Comparison of ENCODE assay signal across 1 cellular context in the genomic region with DNA sequence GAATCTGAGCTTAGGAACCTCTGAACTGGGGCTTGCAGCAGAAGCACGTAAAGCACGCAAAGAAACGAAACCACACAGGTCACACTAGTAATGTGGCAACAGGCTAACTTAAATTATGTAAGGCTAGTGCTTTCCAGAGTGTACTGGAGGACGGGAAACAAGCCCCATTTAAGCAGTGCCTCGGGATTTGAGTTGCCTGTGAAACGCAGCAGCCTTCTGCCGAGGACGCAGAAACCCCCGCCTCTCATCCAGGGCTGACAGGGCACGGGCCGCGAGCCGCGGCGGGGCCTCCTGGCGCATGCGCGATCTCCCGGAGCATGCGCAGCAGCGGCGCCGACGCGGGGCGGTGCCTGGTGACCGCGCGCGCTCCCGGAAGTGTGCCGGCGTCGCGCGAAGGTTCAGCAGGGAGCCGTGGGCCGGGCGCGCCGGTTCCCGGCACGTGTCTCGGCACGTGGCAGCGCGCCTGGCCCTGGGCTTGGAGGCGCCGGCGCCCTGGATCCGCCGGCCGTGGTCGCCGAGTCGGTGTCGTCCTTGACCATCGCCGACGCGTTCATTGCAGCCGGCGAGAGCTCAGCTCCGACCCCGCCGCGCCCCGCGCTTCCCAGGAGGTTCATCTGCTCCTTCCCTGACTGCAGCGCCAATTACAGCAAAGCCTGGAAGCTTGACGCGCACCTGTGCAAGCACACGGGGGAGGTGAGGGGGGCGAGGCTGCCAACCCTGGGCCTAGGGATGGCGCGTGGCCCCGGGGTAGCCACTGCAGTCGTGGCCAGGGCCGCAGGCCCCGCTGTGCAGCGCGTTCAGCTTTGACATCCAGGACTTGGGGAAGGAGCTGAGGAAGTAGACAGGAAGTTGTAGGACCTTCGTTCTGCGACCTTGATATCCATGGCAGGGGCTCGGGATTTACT.
TF ChIP-seq lines count a peak whose summit lies in the region.

TSS of gene GTF3A (plus strand) at position 374 of the 905 bp plus-strand sequence.

TF ChIP-seq in HepG2, 621 proteins besides CTCF, POLR2A, EP300 and RAD21 (continued from another document):
- TF ChIP-seq ETV5 (CRISPR knock-in tag; IDR thresholded peaks at IDR 0.05; ENCODE audit: borderline replicate concordance): peak; percentile 8; the same call in 1 of the 2 replicates
- 0 out of 2 replicates have a peak, but pooled peaks have one; percentile 22 for TF ChIP-seq HMG20A (CRISPR knock-in tag; IDR thresholded peaks at IDR 0.05; ENCODE audit: borderline replicate concordance)
- TF ChIP-seq ZNF749 (CRISPR knock-in tag; IDR thresholded peaks at IDR 0.05; ENCODE audit: borderline replicate concordance): peak; percentile 89; the same call in 1 of the 2 replicates
- TF ChIP-seq ZNF557 (CRISPR knock-in tag; IDR thresholded peaks at IDR 0.05): peak; percentile 76
- TF ChIP-seq RBM22 (optimal IDR thresholded peaks at IDR 0.05; ENCODE audit: low read length): peak; percentile 27
- TF ChIP-seq TAF15 (IDR thresholded peaks at IDR 0.05; ENCODE audit: low read depth, low read length, poor library complexity, severe bottlenecking): no peak
- no peak for TF ChIP-seq SOX6 (IDR thresholded peaks at IDR 0.05)
- peak; percentile 31; the same call in 1 of the 2 replicates for TF ChIP-seq SOX6 (CRISPR knock-in tag; IDR thresholded peaks at IDR 0.05)
- TF ChIP-seq BCL3 (CRISPR knock-in tag; IDR thresholded peaks at IDR 0.05): peak; percentile 99
- TF ChIP-seq, protein P1, sequence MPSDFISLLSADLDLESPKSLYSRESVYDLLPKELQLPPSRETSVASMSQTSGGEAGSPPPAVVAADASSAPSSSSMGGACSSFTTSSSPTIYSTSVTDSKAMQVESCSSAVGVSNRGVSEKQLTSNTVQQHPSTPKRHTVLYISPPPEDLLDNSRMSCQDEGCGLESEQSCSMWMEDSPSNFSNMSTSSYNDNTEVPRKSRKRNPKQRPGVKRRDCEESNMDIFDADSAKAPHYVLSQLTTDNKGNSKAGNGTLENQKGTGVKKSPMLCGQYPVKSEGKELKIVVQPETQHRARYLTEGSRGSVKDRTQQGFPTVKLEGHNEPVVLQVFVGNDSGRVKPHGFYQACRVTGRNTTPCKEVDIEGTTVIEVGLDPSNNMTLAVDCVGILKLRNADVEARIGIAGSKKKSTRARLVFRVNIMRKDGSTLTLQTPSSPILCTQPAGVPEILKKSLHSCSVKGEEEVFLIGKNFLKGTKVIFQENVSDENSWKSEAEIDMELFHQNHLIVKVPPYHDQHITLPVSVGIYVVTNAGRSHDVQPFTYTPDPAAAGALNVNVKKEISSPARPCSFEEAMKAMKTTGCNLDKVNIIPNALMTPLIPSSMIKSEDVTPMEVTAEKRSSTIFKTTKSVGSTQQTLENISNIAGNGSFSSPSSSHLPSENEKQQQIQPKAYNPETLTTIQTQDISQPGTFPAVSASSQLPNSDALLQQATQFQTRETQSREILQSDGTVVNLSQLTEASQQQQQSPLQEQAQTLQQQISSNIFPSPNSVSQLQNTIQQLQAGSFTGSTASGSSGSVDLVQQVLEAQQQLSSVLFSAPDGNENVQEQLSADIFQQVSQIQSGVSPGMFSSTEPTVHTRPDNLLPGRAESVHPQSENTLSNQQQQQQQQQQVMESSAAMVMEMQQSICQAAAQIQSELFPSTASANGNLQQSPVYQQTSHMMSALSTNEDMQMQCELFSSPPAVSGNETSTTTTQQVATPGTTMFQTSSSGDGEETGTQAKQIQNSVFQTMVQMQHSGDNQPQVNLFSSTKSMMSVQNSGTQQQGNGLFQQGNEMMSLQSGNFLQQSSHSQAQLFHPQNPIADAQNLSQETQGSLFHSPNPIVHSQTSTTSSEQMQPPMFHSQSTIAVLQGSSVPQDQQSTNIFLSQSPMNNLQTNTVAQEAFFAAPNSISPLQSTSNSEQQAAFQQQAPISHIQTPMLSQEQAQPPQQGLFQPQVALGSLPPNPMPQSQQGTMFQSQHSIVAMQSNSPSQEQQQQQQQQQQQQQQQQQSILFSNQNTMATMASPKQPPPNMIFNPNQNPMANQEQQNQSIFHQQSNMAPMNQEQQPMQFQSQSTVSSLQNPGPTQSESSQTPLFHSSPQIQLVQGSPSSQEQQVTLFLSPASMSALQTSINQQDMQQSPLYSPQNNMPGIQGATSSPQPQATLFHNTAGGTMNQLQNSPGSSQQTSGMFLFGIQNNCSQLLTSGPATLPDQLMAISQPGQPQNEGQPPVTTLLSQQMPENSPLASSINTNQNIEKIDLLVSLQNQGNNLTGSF (CRISPR knock-in tag; IDR thresholded peaks at IDR 0.05): peak; percentile 98
- TF ChIP-seq NR1H2 (CRISPR knock-in tag; IDR thresholded peaks at IDR 0.05; ENCODE audit: borderline replicate concordance, low read depth): peak; percentile 93; the same call in 1 of the 2 replicates
- TF ChIP-seq SKI (IDR thresholded peaks at IDR 0.05; ENCODE audit: partially characterized antibody): no peak
- peak; percentile 40; the same call in 1 of the 2 replicates for TF ChIP-seq FOXA3 (CRISPR knock-in tag; IDR thresholded peaks at IDR 0.05)
- no peak; the same call in 1 of the 2 replicates for TF ChIP-seq ELF1 (CRISPR knock-in tag; IDR thresholded peaks at IDR 0.05)
- peak; percentile 87 for TF ChIP-seq NKX3-1 (CRISPR knock-in tag; IDR thresholded peaks at IDR 0.05)
- peak; percentile 100 for TF ChIP-seq ARNT2 (CRISPR knock-in tag; IDR thresholded peaks at IDR 0.05; ENCODE audit: low read depth)
- TF ChIP-seq ZNF225 (CRISPR knock-in tag; IDR thresholded peaks at IDR 0.05): peak; percentile 89
- peak; percentile 12 for TF ChIP-seq ZNF496 (CRISPR knock-in tag; IDR thresholded peaks at IDR 0.05; ENCODE audit: insufficient replicate concordance)
- TF ChIP-seq USF2 (IDR thresholded peaks at IDR 0.05; ENCODE audit: low read depth, low read length): 0 out of 2 replicates have a peak, but pooled peaks have one; percentile 23
- TF ChIP-seq USF2 (CRISPR knock-in tag; IDR thresholded peaks at IDR 0.05; ENCODE audit: borderline replicate concordance): no peak
- TF ChIP-seq, protein P2, sequence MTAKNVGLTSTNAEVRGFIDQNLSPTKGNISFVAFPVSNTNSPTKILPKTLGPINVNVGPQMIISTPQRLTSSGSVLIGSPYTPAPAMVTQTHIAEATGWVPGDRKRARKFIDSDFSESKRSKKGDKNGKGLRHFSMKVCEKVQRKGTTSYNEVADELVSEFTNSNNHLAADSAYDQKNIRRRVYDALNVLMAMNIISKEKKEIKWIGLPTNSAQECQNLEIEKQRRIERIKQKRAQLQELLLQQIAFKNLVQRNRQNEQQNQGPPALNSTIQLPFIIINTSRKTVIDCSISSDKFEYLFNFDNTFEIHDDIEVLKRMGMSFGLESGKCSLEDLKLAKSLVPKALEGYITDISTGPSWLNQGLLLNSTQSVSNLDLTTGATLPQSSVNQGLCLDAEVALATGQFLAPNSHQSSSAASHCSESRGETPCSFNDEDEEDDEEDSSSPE (CRISPR knock-in tag; IDR thresholded peaks at IDR 0.05): peak; percentile 93
- TF ChIP-seq ZFY (CRISPR knock-in tag; IDR thresholded peaks at IDR 0.05): peak; percentile 91
- TF ChIP-seq, protein P3, sequence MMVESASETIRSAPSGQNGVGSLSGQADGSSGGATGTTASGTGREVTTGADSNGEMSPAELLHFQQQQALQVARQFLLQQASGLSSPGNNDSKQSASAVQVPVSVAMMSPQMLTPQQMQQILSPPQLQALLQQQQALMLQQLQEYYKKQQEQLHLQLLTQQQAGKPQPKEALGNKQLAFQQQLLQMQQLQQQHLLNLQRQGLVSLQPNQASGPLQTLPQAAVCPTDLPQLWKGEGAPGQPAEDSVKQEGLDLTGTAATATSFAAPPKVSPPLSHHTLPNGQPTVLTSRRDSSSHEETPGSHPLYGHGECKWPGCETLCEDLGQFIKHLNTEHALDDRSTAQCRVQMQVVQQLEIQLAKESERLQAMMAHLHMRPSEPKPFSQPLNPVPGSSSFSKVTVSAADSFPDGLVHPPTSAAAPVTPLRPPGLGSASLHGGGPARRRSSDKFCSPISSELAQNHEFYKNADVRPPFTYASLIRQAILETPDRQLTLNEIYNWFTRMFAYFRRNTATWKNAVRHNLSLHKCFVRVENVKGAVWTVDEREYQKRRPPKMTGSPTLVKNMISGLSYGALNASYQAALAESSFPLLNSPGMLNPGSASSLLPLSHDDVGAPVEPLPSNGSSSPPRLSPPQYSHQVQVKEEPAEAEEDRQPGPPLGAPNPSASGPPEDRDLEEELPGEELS (CRISPR knock-in tag; IDR thresholded peaks at IDR 0.05): peak; percentile 33; the same call in 1 of the 2 replicates
- TF ChIP-seq ZIK1 (CRISPR knock-in tag; IDR thresholded peaks at IDR 0.05; ENCODE audit: borderline replicate concordance, low read depth): peak; percentile 98
- peak; percentile 65; the same call in 1 of the 2 replicates for TF ChIP-seq ATF3 (CRISPR knock-in tag; IDR thresholded peaks at IDR 0.05)
- TF ChIP-seq ZNF773 (CRISPR knock-in tag; IDR thresholded peaks at IDR 0.05; ENCODE audit: borderline replicate concordance): peak; percentile 78; the same call in 1 of the 2 replicates
- no peak for TF ChIP-seq KDM4B (CRISPR knock-in tag; IDR thresholded peaks at IDR 0.05)
- TF ChIP-seq ZSCAN31 (CRISPR knock-in tag; IDR thresholded peaks at IDR 0.05; ENCODE audit: low read depth): peak; percentile 97
- peak; percentile 66; the same call in 1 of the 2 replicates for TF ChIP-seq SPEN (CRISPR knock-in tag; IDR thresholded peaks at IDR 0.05; ENCODE audit: low read depth)
- peak; percentile 35; the same call in 1 of the 2 replicates for TF ChIP-seq ZNF101 (CRISPR knock-in tag; IDR thresholded peaks at IDR 0.05; ENCODE audit: borderline replicate concordance, low read depth)
- peak; percentile 83; the same call in 1 of the 2 replicates for TF ChIP-seq GLI4 (CRISPR knock-in tag; IDR thresholded peaks at IDR 0.05; ENCODE audit: borderline replicate concordance)
- no peak for TF ChIP-seq MIXL1 (CRISPR knock-in tag; IDR thresholded peaks at IDR 0.05)
- TF ChIP-seq HNRNPLL (IDR thresholded peaks at IDR 0.05; ENCODE audit: low read depth, low read length, poor library complexity, severe bottlenecking): peak; percentile 83
- TF ChIP-seq TOPORS (CRISPR knock-in tag; IDR thresholded peaks at IDR 0.05): peak; percentile 96
- TF ChIP-seq ZFX (CRISPR knock-in tag; IDR thresholded peaks at IDR 0.05; ENCODE audit: low read depth): peak; percentile 73
- peak; percentile 99 for TF ChIP-seq ZNF547 (CRISPR knock-in tag; IDR thresholded peaks at IDR 0.05)
